22 cellular contexts compared by ENCODE assay signal in genomic region chr4:124884316-124884715, GRCh38.
"Had no signal": no experiment of that assay in that cellular context is flagged by ENCODE, and none has a peak within 500 bp of the region (broad histone marks: within the 10 kb centered on the region; RNA-seq: fewer than 3 reads in every experiment).

No MANE protein-coding gene starts in this region.

- H3K36me3 ChIP-seq: SJSA1 had no signal

- DNase-seq: KBM-7, MV-4-11, NCI-H1048, NCI-H1105, NCI-H1417, NCI-H1436 treated with DMSO at 0.1 percent for 48 hours, NCI-H1694, NCI-H187 treated with DMSO at 0.1 percent for 48 hours, NCI-H2029 treated with DMSO at 0.1 percent for 48 hours, NCI-H2171, NCI-H446, NCI-H510A, NCI-H524 treated with DMSO at 0.1 percent for 48 hours, NCI-H69, NCI-H774, Right ventricle myocardium superior, RPMI8226, SIG-M5, SK-N-SH, SW 1271 had no signal

- H3K27ac ChIP-seq: SJSA1 had no signal

- H3K9ac ChIP-seq: SK-N-SH had no signal

- H3K4me1 ChIP-seq: SJSA1 had no signal

- H3K4me3 ChIP-seq: SJSA1 had no signal

- H3K27me3 ChIP-seq: SJSA1 had no signal

- H3K4me2 ChIP-seq: SK-N-SH had no signal

- FAIRE-seq: RCC 7860 had no signal

- H3K9me3 ChIP-seq: SJSA1, SK-N-SH had no signal
